Comparison of ENCODE assay signal across 16 cellular contexts in genomic region chrX:130836447-130836846, GRCh38.
DNase-seq lines count a peak whose midpoint lies in the region; ATAC-seq lines count a peak whose summit lies in the region.
"Had no signal": no experiment of that assay in that cellular context is flagged by ENCODE, and none has a peak within 500 bp of the region (broad histone marks: within the 10 kb centered on the region; RNA-seq: fewer than 3 reads in every experiment).

No MANE protein-coding gene starts in this region.

- peak; percentile 0 for DNase-seq in A172 (ENCODE audit: low spot score)
- DNase-seq in OCI-M1 (lab: John Stamatoyannopoulos, UW): peak; percentile 32
- peak; percentile 29 for DNase-seq in iris pigment epithelial cell (ENCODE audit: low read depth)
- DNase-seq in COLO829 (ENCODE audit: low spot score): no peak
- DNase-seq in NCI-H510A treated with DMSO at 0.1 percent for 48 hours (lab: John Stamatoyannopoulos, UW): no peak
- no peak for DNase-seq in DMS153 (lab: John Stamatoyannopoulos, UW)
- DNase-seq: activated CD4-positive, alpha-beta T cell treated with anti-CD3 and anti-CD28 coated beads for 48 hours; DND-41; foreskin fibroblast; Karpas-422; NCI-H1105; NCI-H524 treated with DMSO at 0.1 percent for 48 hours; psoas muscle; spleen had no signal

- peak; percentile 72 for ATAC-seq in GM19395 (IDR thresholded peaks at IDR 0.05; ENCODE audit: unreplicated experiment)
- ATAC-seq in GM18873 (IDR thresholded peaks at IDR 0.05; ENCODE audit: low FRiP score, unreplicated experiment): no peak
- ATAC-seq: psoas muscle had no signal

Comparison
In these comparisons a context has a peak if more than half of its experiments do, and no peak if none do; other contexts are left out.
1. DNase-seq: peak in A172 (single experiment), OCI-M1 (single experiment) and iris pigment epithelial cell (single experiment); none in COLO829 (single experiment), NCI-H510A treated with DMSO at 0.1 percent for 48 hours (single experiment) and DMS153 (single experiment).